ENCODE assay signal across 15 cellular contexts in the genomic region with DNA sequence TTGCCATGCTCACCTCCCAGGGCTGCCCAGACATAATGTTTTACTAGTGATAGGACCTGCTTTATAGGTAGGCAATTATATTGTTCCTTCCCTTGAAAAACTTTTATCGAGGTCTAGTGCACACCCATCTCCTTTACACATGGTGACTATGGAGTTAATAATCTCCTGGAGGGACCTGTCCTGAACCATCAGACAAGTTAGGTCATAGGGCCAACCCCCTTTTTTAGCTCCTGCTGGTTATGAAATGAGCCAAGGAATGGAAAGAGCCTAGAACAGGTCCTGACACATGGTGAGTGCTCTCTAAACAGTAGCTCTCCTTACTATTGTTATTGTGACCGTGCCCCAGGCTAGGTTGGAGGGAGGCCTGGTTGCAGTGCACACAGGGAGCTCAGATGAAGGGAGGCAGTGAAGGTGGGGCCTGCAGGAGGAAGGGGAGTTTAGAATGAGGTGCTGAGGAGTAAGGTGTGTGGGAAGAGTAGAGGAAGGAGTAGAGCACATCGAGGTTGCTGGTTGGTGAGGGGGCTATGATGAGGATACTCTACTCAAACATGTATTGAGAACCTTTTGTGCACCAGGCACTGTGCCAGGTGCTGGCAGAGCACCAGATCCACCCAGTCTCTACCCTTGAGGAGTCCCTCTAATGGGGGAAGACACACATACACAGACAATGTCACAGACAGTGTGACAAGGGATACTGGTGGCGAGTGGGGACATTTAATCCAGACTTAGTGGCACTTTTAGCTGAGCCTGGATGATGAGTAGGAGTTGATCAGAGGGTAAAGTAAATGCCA. TPM values are rescaled to one million over a fixed set of nuclear protein-coding genes. Genes with fewer than 3 reads are reported as not detected.
A peak's percentile ranks its signal among the peaks of the same experiment; 100 is the strongest.
DNase-seq lines count a peak whose midpoint lies in the region; ATAC-seq and TF ChIP-seq lines count a peak whose summit lies in the region.
"Had no signal": no experiment of that assay in that cellular context is flagged by ENCODE, and none has a peak within 500 bp of the region (broad histone marks: within the 10 kb centered on the region; RNA-seq: fewer than 3 reads in every experiment).

No MANE protein-coding gene starts in this region.

- no peak overlapping the region for H3K56ac ChIP-seq in IMR-90 (ENCODE audit: extremely low read depth, insufficient read depth, low read length)

- H3K4me2 ChIP-seq in IMR-90 (ENCODE audit: low read depth, low read length), result no peak overlapping the region

- no peak overlapping the region for H2BK5ac ChIP-seq in IMR-90 (ENCODE audit: low read depth, low read length, poor library complexity, severe bottlenecking)

- no peak for TF ChIP-seq POLR2A in IMR-90 (IDR thresholded peaks at IDR 0.05; ENCODE audit: low read depth, low read length)
- no peak for TF ChIP-seq POLR2A in Peyer's patch (IDR thresholded peaks at IDR 0.05)

- no peaks in the 10 kb centered on the region for H3K9me3 ChIP-seq in CD4-positive, CD25-positive, alpha-beta regulatory T cell (ENCODE audit: control insufficient read depth in 2 of 2, low read length in 2 of 2)
- H3K9me3 ChIP-seq in IMR-90 (ENCODE audit: control insufficient read depth, insufficient read depth, low read length), result no peaks in the 10 kb centered on the region
- no peaks in the 10 kb centered on the region for H3K9me3 ChIP-seq in mucosa of descending colon
- no peaks in the 10 kb centered on the region for H3K9me3 ChIP-seq in Peyer's patch
- H3K9me3 ChIP-seq: testis had no signal

- peaks cover 6% of the 10 kb centered on the region for H3K27me3 Mint-ChIP-seq in CD4-positive, CD25-positive, alpha-beta regulatory T cell
- peaks cover 4% of the 10 kb centered on the region for H3K27me3 Mint-ChIP-seq in brain

- peak overlapping the region; percentile 19; the same call in 1 of the 2 replicates for H4K91ac ChIP-seq in IMR-90 (ENCODE audit: insufficient read depth, low read depth, low read length)

- in situ Hi-C loops in IMR-90 (cut with MboI; ENCODE audit: low sequenced_read_pairs), result no loop called here

- H3K4me1 Mint-ChIP-seq in CD4-positive, CD25-positive, alpha-beta regulatory T cell, result peaks cover 17 to 62% (median 42%) of the 10 kb centered on the region in 4 donors
- H3K4me1 Mint-ChIP-seq in brain, result peaks cover 96% of the 10 kb centered on the region

- TF ChIP-seq RAD21 in IMR-90 (IDR thresholded peaks at IDR 0.05; ENCODE audit: low read length), result no peak

- dilution Hi-C loops in IMR-90 (cut with HindIII; ENCODE audit: low sequenced_read_pairs, unreplicated experiment), result no loop called here

- H2AK9ac ChIP-seq in IMR-90 (replicated peaks; ENCODE audit: low read depth, low read length, poor library complexity), result no peak overlapping the region

- ATAC-seq in CD4-positive, CD25-positive, alpha-beta regulatory T cell (ENCODE audit: low read depth in 2 of 2), result no peak
- ATAC-seq in IMR-90 (ENCODE audit: low read depth) (no peak), mucosa of descending colon (peak; percentile 54)
- ATAC-seq: activated T-cell treated with anti-CD3 and anti-CD28 coated beads, Interleukin-2, amount 50 U/mL, for 72 hours had no signal

- H2BK120ac ChIP-seq in IMR-90 (ENCODE audit: low read depth, low read length), result no peak overlapping the region

- H2AFZ ChIP-seq in IMR-90 (replicated peaks; ENCODE audit: low read length, poor library complexity), result peak overlapping the region; percentile 14

- intact Hi-C loops in IMR-90 (cut with micrococcal nuclease) (no loop called here), mucosa of descending colon (cut with DNase I, micrococcal nuclease) (no loop called here)

- H2AK5ac ChIP-seq in IMR-90 (ENCODE audit: low read depth, low read length), result peak overlapping the region; percentile 38

- H3K4me3 Mint-ChIP-seq in CD4-positive, CD25-positive, alpha-beta regulatory T cell, result no peak overlapping the region
- peak overlapping the region in 2 of 5 experiments; percentile 2 to 7 for H3K4me3 Mint-ChIP-seq in brain

- no peak overlapping the region for H4K5ac ChIP-seq in IMR-90 (ENCODE audit: low read depth, low read length)

- peak overlapping the region; percentile 21 for H3K4ac ChIP-seq in IMR-90 (ENCODE audit: low read depth, low read length)

- WGBS in IMR-90 (ENCODE audit: extremely low coverage in 2 of 2, insufficient read length in 1 of 2), 2 experiments, result no CpG with 5 or more reads among the region's 4 CpGs

- peak overlapping the region; percentile 17; the same call in 1 of the 2 replicates for H3K14ac ChIP-seq in IMR-90 (replicated peaks; ENCODE audit: low read depth, low read length)

- H3K23ac ChIP-seq in IMR-90 (ENCODE audit: low read depth, low read length), result peak overlapping the region; percentile 37; the same call in 1 of the 2 replicates

- no peak overlapping the region for H3K27ac ChIP-seq in CD4-positive, CD25-positive, alpha-beta regulatory T cell (ENCODE audit: insufficient read depth, low read length, poor library complexity, severe bottlenecking)
- no peak overlapping the region for H3K27ac ChIP-seq in IMR-90 (ENCODE audit: insufficient read depth, low read length)
- peak overlapping the region in 1 of 4 donors; percentile 33 for H3K27ac ChIP-seq in Peyer's patch
- H3K27ac ChIP-seq: testis had no signal

- no TSS peak for BruUV-seq in IMR-90 (replicated peaks; lab: Mats Ljungman, UMichigan)

- H3K9me3 Mint-ChIP-seq in CD4-positive, CD25-positive, alpha-beta regulatory T cell, result peaks cover 0 to 5% (median 0%) of the 10 kb centered on the region in 7 donors
- H3K9me3 Mint-ChIP-seq in brain, result no peaks in the 10 kb centered on the region
- H3K9me3 Mint-ChIP-seq: activated T-cell treated with anti-CD3 and anti-CD28 coated beads, Interleukin-2, amount 50 U/mL, for 72 hours had no signal

- no peak overlapping the region for H3K9ac ChIP-seq in IMR-90 (ENCODE audit: low read depth, low read length)

- H2BK20ac ChIP-seq in IMR-90 (ENCODE audit: low read depth, low read length), result no peak overlapping the region

- no peaks in the 10 kb centered on the region for H3K36me3 ChIP-seq in CD4-positive, CD25-positive, alpha-beta regulatory T cell (ENCODE audit: control insufficient read depth, insufficient read depth, low read length)
- H3K36me3 ChIP-seq in IMR-90 (ENCODE audit: control insufficient read depth, insufficient read depth, low read length) (peaks cover 2% of the 10 kb centered on the region; the same call in 1 of the 2 replicates), mucosa of descending colon (ENCODE audit: low read depth) (no peaks in the 10 kb centered on the region), Peyer's patch (no peaks in the 10 kb centered on the region)

- H3K27me3 ChIP-seq in CD4-positive, CD25-positive, alpha-beta regulatory T cell (ENCODE audit: control insufficient read depth, insufficient read depth, low read length), result no peaks in the 10 kb centered on the region
- H3K27me3 ChIP-seq in IMR-90 (ENCODE audit: control insufficient read depth, insufficient read depth, low read length), result no peaks in the 10 kb centered on the region
- H3K27me3 ChIP-seq in Peyer's patch, result no peaks in the 10 kb centered on the region
- H3K27me3 ChIP-seq: testis had no signal

- H4K8ac ChIP-seq in IMR-90 (ENCODE audit: low read depth in 2 of 2, low read length in 2 of 2), result no peak overlapping the region

- peaks cover 48% of the 10 kb centered on the region for H3K9me1 ChIP-seq in IMR-90 (ENCODE audit: insufficient read depth, low read length)

- no peaks in the 10 kb centered on the region for H3K36me3 Mint-ChIP-seq in CD4-positive, CD25-positive, alpha-beta regulatory T cell
- peaks cover 7% of the 10 kb centered on the region for H3K36me3 Mint-ChIP-seq in brain

- H2BK15ac ChIP-seq in IMR-90 (ENCODE audit: low read depth, low read length), result no peak overlapping the region

- peaks cover 27 to 81% of the 10 kb centered on the region in 2 experiments for H3K79me1 ChIP-seq in IMR-90 (ENCODE audit: low read depth in 1 of 2, low read length in 2 of 2)

- no peak for DNase-seq in CD4-positive, CD25-positive, alpha-beta regulatory T cell
- DNase-seq in IMR-90, result no peak
- peak in 2 of 3 donors; percentile 55 to 71 for DNase-seq in mucosa of descending colon
- DNase-seq in amygdala (lab: John Stamatoyannopoulos, UW), result no peak
- DNase-seq in glomerular visceral epithelial cell (ENCODE audit: extremely low spot score), result no peak
- DNase-seq in OCI-M2 (lab: John Stamatoyannopoulos, UW; ENCODE audit: unreplicated experiment), result no peak
- no peak for DNase-seq in Peyer's patch
- DNase-seq: C1 segment of cervical spinal cord; stimulated activated CD4-positive, alpha-beta T cell treated with anti-CD3 and anti-CD28 coated beads, Interleukin-2, amount 100 ng/mL, for 24 hours; T-helper 9 cell; testis had no signal

- no peak overlapping the region for H3K4me3 ChIP-seq in CD4-positive, CD25-positive, alpha-beta regulatory T cell (ENCODE audit: low read depth, low read length)
- H3K4me3 ChIP-seq in IMR-90 (ENCODE audit: insufficient read depth, low read depth, low read length) (no peak overlapping the region), mucosa of descending colon (no peak overlapping the region), Peyer's patch (no peak overlapping the region)
- H3K4me3 ChIP-seq: testis had no signal

- H3K4me1 ChIP-seq in CD4-positive, CD25-positive, alpha-beta regulatory T cell (ENCODE audit: control insufficient read depth, insufficient read depth, low read length, poor library complexity, severe bottlenecking), result peaks cover 46% of the 10 kb centered on the region
- peaks cover 43% of the 10 kb centered on the region for H3K4me1 ChIP-seq in IMR-90 (ENCODE audit: control insufficient read depth, insufficient read depth, low read length)
- H3K4me1 ChIP-seq in mucosa of descending colon (ENCODE audit: low read depth), result peaks cover 76% of the 10 kb centered on the region
- peaks cover 7 to 70% (median 27%) of the 10 kb centered on the region in 4 donors for H3K4me1 ChIP-seq in Peyer's patch

- H4K20me1 ChIP-seq in IMR-90 (ENCODE audit: insufficient read depth, low read length), result no peaks in the 10 kb centered on the region

- H3K27ac Mint-ChIP-seq in CD4-positive, CD25-positive, alpha-beta regulatory T cell, result peak overlapping the region in 2 of 3 donors; percentile 70 to 88
- peak overlapping the region; percentile 0 to 97 (median 81) for H3K27ac Mint-ChIP-seq in brain
- H3K27ac Mint-ChIP-seq: activated T-cell treated with anti-CD3 and anti-CD28 coated beads, Interleukin-2, amount 50 U/mL, for 72 hours had no signal

- POLR2A ChIA-PET in IMR-90 (lab: Charles Lee; ENCODE audit: unreplicated experiment), result no interaction called here

- TF ChIP-seq CTCF in IMR-90 (conservative IDR thresholded peaks at IDR 0.05; ENCODE audit: low read depth, low read length) (no peak), brain (conservative IDR thresholded peaks at IDR 0.05) (no peak), mucosa of descending colon (IDR thresholded peaks at IDR 0.05) (no peak), Peyer's patch (IDR thresholded peaks at IDR 0.05) (no peak)

- CTCF ChIA-PET in IMR-90 (lab: Yijun Ruan, JAX), result interaction anchor here (5.6 kb wide), 1 partner anchor 29 kb away, joined by 64 read pairs; no protein-coding TSS in a partner anchor

- no peak overlapping the region for H3K18ac ChIP-seq in IMR-90 (ENCODE audit: low read depth, low read length)

RNA-seq across cellular contexts. Expression of a gene that starts 14.1 kb away (rescaled TPM):
- 1,807 TPM for total RNA-seq in CD4-positive, CD25-positive, alpha-beta regulatory T cell
- polyA plus RNA-seq in CD4-positive, CD25-positive, alpha-beta regulatory T cell, result 100 to 1,000 TPM in 1 of 4 donors, 10 to 100 TPM in 3; 54.1 to 113 (median 83.1) TPM
- total RNA-seq in IMR-90 (2012; rRNA removed), result 753 and 755 TPM in 2 replicates
- polyA plus RNA-seq in IMR-90 (2012; rRNA removed), result 563 and 927 TPM in 2 replicates
- 602 and 638 TPM in 2 replicates for polyA plus RNA-seq in IMR-90 (2012; cell fraction: cytosol; rRNA removed)
- 1,137 and 1,144 TPM in 2 replicates for polyA plus RNA-seq in IMR-90 (2012; cell fraction: nucleus; rRNA removed; ENCODE audit: low replicate concordance)
- polyA plus RNA-seq in brain (ENCODE audit: insufficient read depth, low read depth, low replicate concordance), result 55.1 TPM
- 100 to 1,000 TPM; 263 to 334 (median 308) TPM for total RNA-seq in mucosa of descending colon
- 100 to 1,000 TPM; 201 to 295 (median 211) TPM for total RNA-seq in Peyer's patch

RNA-seq across cellular contexts. Expression of a gene that starts 18.1 kb away (rescaled TPM):
- not detected for total RNA-seq in CD4-positive, CD25-positive, alpha-beta regulatory T cell
- not detected for polyA plus RNA-seq in CD4-positive, CD25-positive, alpha-beta regulatory T cell
- 2.3 and 2.5 TPM in 2 replicates for total RNA-seq in IMR-90 (2012; rRNA removed)
- 9.0 and 11.6 TPM in 2 replicates for polyA plus RNA-seq in IMR-90 (2012; rRNA removed)
- 4.0 and 8.8 TPM in 2 replicates for polyA plus RNA-seq in IMR-90 (2012; cell fraction: cytosol; rRNA removed)
- polyA plus RNA-seq in IMR-90 (2012; cell fraction: nucleus; rRNA removed; ENCODE audit: low replicate concordance), result 14.6 and 16.6 TPM in 2 replicates
- 91.7 TPM for polyA plus RNA-seq in brain (ENCODE audit: insufficient read depth, low read depth, low replicate concordance)
- 1 to 10 TPM in 1 of 3 donors, under 1 TPM in 2; 0.32 to 2.5 (median 0.66) TPM for total RNA-seq in mucosa of descending colon
- 1 to 10 TPM in 1 of 4 donors, under 1 TPM in 1, not detected in 2; 0.80 to 2.1 TPM for total RNA-seq in Peyer's patch

RNA-seq across cellular contexts. Expression of a gene that starts 39.4 kb away (rescaled TPM):
- total RNA-seq in CD4-positive, CD25-positive, alpha-beta regulatory T cell, result 1.5 TPM
- 1 to 10 TPM in 2 of 4 donors, under 1 TPM in 2; 0.83 to 1.7 (median 0.93) TPM for polyA plus RNA-seq in CD4-positive, CD25-positive, alpha-beta regulatory T cell
- total RNA-seq in IMR-90 (2012; rRNA removed), result not detected in 2 replicates
- polyA plus RNA-seq in IMR-90 (2012; rRNA removed), result not detected in 2 replicates
- 0.03 TPM in 1 of 2 replicates, not detected in the other for polyA plus RNA-seq in IMR-90 (2012; cell fraction: cytosol; rRNA removed)
- polyA plus RNA-seq in IMR-90 (2012; cell fraction: nucleus; rRNA removed; ENCODE audit: low replicate concordance), result 0.29 TPM in 1 of 2 replicates, not detected in the other
- 113 TPM for polyA plus RNA-seq in brain (ENCODE audit: insufficient read depth, low read depth, low replicate concordance)
- total RNA-seq in mucosa of descending colon, result 100 to 1,000 TPM in 2 of 3 donors, 10 to 100 TPM in 1; 85.1 to 242 (median 158) TPM
- 100 to 1,000 TPM in 3 of 4 donors, 10 to 100 TPM in 1; 96.6 to 188 (median 146) TPM for total RNA-seq in Peyer's patch
- total RNA-seq: dermis microvascular lymphatic vessel endothelial cell, NCI-H460 had no signal

RNA-seq across cellular contexts. Expression of a gene that starts 45.8 kb away (rescaled TPM):
- 20.2 TPM for total RNA-seq in CD4-positive, CD25-positive, alpha-beta regulatory T cell
- 100 to 1,000 TPM; 107 to 162 (median 130) TPM for polyA plus RNA-seq in CD4-positive, CD25-positive, alpha-beta regulatory T cell
- 45.8 and 50.0 TPM in 2 replicates for total RNA-seq in IMR-90 (2012; rRNA removed)
- polyA plus RNA-seq in IMR-90 (2012; rRNA removed), result 89.0 and 106 TPM in 2 replicates
- 132 and 144 TPM in 2 replicates for polyA plus RNA-seq in IMR-90 (2012; cell fraction: cytosol; rRNA removed)
- 24.2 and 31.7 TPM in 2 replicates for polyA plus RNA-seq in IMR-90 (2012; cell fraction: nucleus; rRNA removed; ENCODE audit: low replicate concordance)
- polyA plus RNA-seq in brain (ENCODE audit: insufficient read depth, low read depth, low replicate concordance), result 126 TPM
- 10 to 100 TPM; 49.8 to 73.4 (median 60.7) TPM for total RNA-seq in mucosa of descending colon
- total RNA-seq in Peyer's patch, result 10 to 100 TPM; 40.4 to 75.5 (median 54.1) TPM

RNA-seq across cellular contexts. Expression of a gene that starts 46.8 kb away (rescaled TPM):
- 19.1 TPM for total RNA-seq in CD4-positive, CD25-positive, alpha-beta regulatory T cell
- 1 to 10 TPM; 4.4 to 7.1 (median 5.5) TPM for polyA plus RNA-seq in CD4-positive, CD25-positive, alpha-beta regulatory T cell
- total RNA-seq in IMR-90 (2012; rRNA removed) (8.8 and 9.7 TPM in 2 replicates), mucosa of descending colon (10 to 100 TPM; 23.7 to 36.9 (median 23.9) TPM), Peyer's patch (10 to 100 TPM; 16.3 to 22.5 (median 21.4) TPM)
- polyA plus RNA-seq in IMR-90 (2012; rRNA removed) (21.6 and 24.0 TPM in 2 replicates), brain (ENCODE audit: insufficient read depth, low read depth, low replicate concordance) (92.9 TPM)
- 11.7 and 17.0 TPM in 2 replicates for polyA plus RNA-seq in IMR-90 (2012; cell fraction: cytosol; rRNA removed)
- 40.7 and 41.8 TPM in 2 replicates for polyA plus RNA-seq in IMR-90 (2012; cell fraction: nucleus; rRNA removed; ENCODE audit: low replicate concordance)

Comparison
In these comparisons a context has a peak if more than half of its experiments do, and no peak if none do; other contexts are left out.
1. DNase-seq: peak in mucosa of descending colon (2 of 3); none in CD4-positive, CD25-positive, alpha-beta regulatory T cell (0 of 3), IMR-90 (single experiment), amygdala (0 of 56), glomerular visceral epithelial cell (single experiment), OCI-M2 (single experiment) and Peyer's patch (0 of 3).
2. RNA of a gene that starts 39.4 kb away (total RNA-seq): 96.6 to 188 TPM in Peyer's patch and 85.1 to 242 TPM in mucosa of descending colon; 1.5 TPM in CD4-positive, CD25-positive, alpha-beta regulatory T cell (single experiment) and not detected in IMR-90; every median in the first group is over 10 times any median in the second.